9 cellular contexts compared by ENCODE assay signal in genomic region chr2:101883860-101884259, GRCh38.
A peak's percentile ranks its signal among the peaks of the same experiment; 100 is the strongest.
DNase-seq lines count a peak whose midpoint lies in the region; ATAC-seq and TF ChIP-seq lines count a peak whose summit lies in the region.
"Had no signal": no experiment of that assay in that cellular context is flagged by ENCODE, and none has a peak within 500 bp of the region (broad histone marks: within the 10 kb centered on the region; RNA-seq: fewer than 3 reads in every experiment).

No MANE protein-coding gene starts in this region.

- H3K36me3 ChIP-seq in CD8-positive, alpha-beta T cell (ENCODE audit: insufficient read depth, low read length) = peaks cover 41% of the 10 kb centered on the region
- H3K36me3 ChIP-seq in sigmoid colon = peaks cover 0 to 29% (median 6%) of the 10 kb centered on the region in 4 donors
- peaks cover 59% of the 10 kb centered on the region for H3K36me3 ChIP-seq in effector memory CD4-positive, alpha-beta T cell (ENCODE audit: control insufficient read depth, insufficient read depth, low read length)

- peak; percentile 64 for ATAC-seq in CD8-positive, alpha-beta T cell
- peak; percentile 95 for ATAC-seq in activated T-helper 17 cell treated with anti-CD3 and anti-CD28 coated beads, Interleukin-2, amount 50 U/mL, for 72 hours (replicated peaks)
- ATAC-seq in Right ventricle myocardium superior (ENCODE audit: poor library complexity) = peak; percentile 79
- ATAC-seq in GM21737 (IDR thresholded peaks at IDR 0.05; ENCODE audit: unreplicated experiment) = no peak

- CTCF ChIA-PET in CD8-positive, alpha-beta T cell (lab: Charles Lee) = interaction anchor here (0.7 to 2.6 kb wide), 16 partner anchors 9 to 580 kb away, joined by 3 to 14 read pairs (median 4); no protein-coding TSS in a partner anchor

- no peak overlapping the region for H3K27ac Mint-ChIP-seq in CD8-positive, alpha-beta T cell
- peak overlapping the region; percentile 18 for H3K27ac Mint-ChIP-seq in activated T-helper 17 cell treated with anti-CD3 and anti-CD28 coated beads, Interleukin-2, amount 50 U/mL, for 72 hours

- H3K9me3 Mint-ChIP-seq in CD8-positive, alpha-beta T cell = no peaks in the 10 kb centered on the region
- no peaks in the 10 kb centered on the region for H3K9me3 Mint-ChIP-seq in activated T-helper 17 cell treated with anti-CD3 and anti-CD28 coated beads, Interleukin-2, amount 50 U/mL, for 72 hours

- no peak overlapping the region for H3K4me3 ChIP-seq in CD8-positive, alpha-beta T cell (ENCODE audit: low read depth, low read length)
- no peak overlapping the region for H3K4me3 ChIP-seq in sigmoid colon
- no peak overlapping the region for H3K4me3 ChIP-seq in effector memory CD4-positive, alpha-beta T cell (ENCODE audit: insufficient read depth, low read depth, low read length, poor library complexity, severe bottlenecking)
- H3K4me3 ChIP-seq: skin epidermis had no signal

- no peak overlapping the region for H3K4me3 Mint-ChIP-seq in CD8-positive, alpha-beta T cell
- H3K4me3 Mint-ChIP-seq in activated T-helper 17 cell treated with anti-CD3 and anti-CD28 coated beads, Interleukin-2, amount 50 U/mL, for 72 hours = no peak overlapping the region

- peaks cover 89% of the 10 kb centered on the region for H3K36me3 Mint-ChIP-seq in CD8-positive, alpha-beta T cell
- peaks cover 93% of the 10 kb centered on the region for H3K36me3 Mint-ChIP-seq in activated T-helper 17 cell treated with anti-CD3 and anti-CD28 coated beads, Interleukin-2, amount 50 U/mL, for 72 hours (ENCODE audit: low read depth)

- peaks cover 2% of the 10 kb centered on the region for H3K4me1 Mint-ChIP-seq in CD8-positive, alpha-beta T cell (ENCODE audit: low read depth)
- peaks cover 11% of the 10 kb centered on the region for H3K4me1 Mint-ChIP-seq in activated T-helper 17 cell treated with anti-CD3 and anti-CD28 coated beads, Interleukin-2, amount 50 U/mL, for 72 hours

- no peak overlapping the region for H3K27ac ChIP-seq in CD8-positive, alpha-beta T cell (ENCODE audit: low read depth, low read length)
- no peak overlapping the region for H3K27ac ChIP-seq in sigmoid colon
- H3K27ac ChIP-seq in effector memory CD4-positive, alpha-beta T cell (ENCODE audit: insufficient read depth, low read length, poor library complexity, severe bottlenecking) = no peak overlapping the region

- H3K27me3 Mint-ChIP-seq in CD8-positive, alpha-beta T cell (ENCODE audit: low read depth) = no peaks in the 10 kb centered on the region
- no peaks in the 10 kb centered on the region for H3K27me3 Mint-ChIP-seq in activated T-helper 17 cell treated with anti-CD3 and anti-CD28 coated beads, Interleukin-2, amount 50 U/mL, for 72 hours

- TF ChIP-seq POLR2A in sigmoid colon (IDR thresholded peaks at IDR 0.05) = no peak

- no peaks in the 10 kb centered on the region for H3K27me3 ChIP-seq in CD8-positive, alpha-beta T cell (ENCODE audit: insufficient read depth, low read length)
- no peaks in the 10 kb centered on the region for H3K27me3 ChIP-seq in sigmoid colon
- no peaks in the 10 kb centered on the region for H3K27me3 ChIP-seq in effector memory CD4-positive, alpha-beta T cell (replicated peaks; ENCODE audit: control insufficient read depth, insufficient read depth, low read length, poor library complexity, severe bottlenecking)

- peak; percentile 58 for TF ChIP-seq CTCF in CD8-positive, alpha-beta T cell (IDR thresholded peaks at IDR 0.05)
- TF ChIP-seq CTCF in GM20000 (IDR thresholded peaks at IDR 0.05; ENCODE audit: extremely low read depth, missing control alignments) (peak; percentile 42), sigmoid colon (IDR thresholded peaks at IDR 0.05) (peak; percentile 45 to 58 (median 49))

- no peaks in the 10 kb centered on the region for H3K9me3 ChIP-seq in CD8-positive, alpha-beta T cell (ENCODE audit: low read length)
- H3K9me3 ChIP-seq in sigmoid colon = no peaks in the 10 kb centered on the region
- no peaks in the 10 kb centered on the region for H3K9me3 ChIP-seq in effector memory CD4-positive, alpha-beta T cell (ENCODE audit: control insufficient read depth, low read length)

- TF ChIP-seq EP300 in sigmoid colon (IDR thresholded peaks at IDR 0.05) = no peak

- no peaks in the 10 kb centered on the region for H3K4me1 ChIP-seq in CD8-positive, alpha-beta T cell (ENCODE audit: insufficient read depth, low read length)
- peaks cover 0 to 19% (median 0%) of the 10 kb centered on the region in 4 donors for H3K4me1 ChIP-seq in sigmoid colon
- H3K4me1 ChIP-seq in effector memory CD4-positive, alpha-beta T cell (ENCODE audit: control insufficient read depth, insufficient read depth, low read length, poor library complexity, severe bottlenecking) = no peaks in the 10 kb centered on the region

- intact Hi-C loops in CD8-positive, alpha-beta T cell (cut with DNase I, micrococcal nuclease) = loop anchor here (1.0 to 5.0 kb wide), 4 partner anchors 357 to 565 kb away; partner anchors contain the start of gene IL18R1 (in 1 of the 2)
- intact Hi-C loops in Right ventricle myocardium superior (cut with DNase I) = no loop called here
- intact Hi-C loops in sigmoid colon (cut with DNase I) = loop anchor here (2.0 to 10.0 kb wide), 5 partner anchors 77 to 358 kb away; no protein-coding TSS in a partner anchor

- whole genome bisulfite sequencing in sigmoid colon, 2 donors = 11 to 34% methylated on average over 3 of the region's 3 CpGs

- POLR2A ChIA-PET in CD8-positive, alpha-beta T cell (lab: Charles Lee) = interaction anchor here (1.2 to 2.0 kb wide), 2 partner anchors 10 to 13 kb away, joined by 3 to 7 read pairs; no protein-coding TSS in a partner anchor

- peak in 2 of 7 experiments; percentile 13 to 34 for DNase-seq in CD8-positive, alpha-beta T cell
- DNase-seq in GM20000 (ENCODE audit: low spot score) = peak; percentile 46
- DNase-seq in NCI-H128 (lab: John Stamatoyannopoulos, UW; ENCODE audit: unreplicated experiment) = peak; percentile 4
- DNase-seq in Right ventricle myocardium superior = no peak
- DNase-seq in sigmoid colon = no peak
- no peak for DNase-seq in effector memory CD4-positive, alpha-beta T cell

Comparison
In these comparisons a context has a peak if more than half of its experiments do, and no peak if none do; other contexts are left out.
1. DNase-seq: peak in GM20000 (single experiment) and NCI-H128 (single experiment); none in Right ventricle myocardium superior (single experiment), sigmoid colon (single experiment) and effector memory CD4-positive, alpha-beta T cell (0 of 3).
2. Peak in every context shown above with its lines, with median percentiles within 50 percentile points of each other: CTCF ChIP-seq.